Comparison of ENCODE assay signal across 34 cellular contexts in genomic region chr13:24827799-24828198, GRCh38.
"Had no signal": no experiment of that assay in that cellular context is flagged by ENCODE, and none has a peak within 500 bp of the region (broad histone marks: within the 10 kb centered on the region; RNA-seq: fewer than 3 reads in every experiment).

No MANE protein-coding gene starts in this region.

- H3K9me3 ChIP-seq: gastrocnemius medialis, pancreas, psoas muscle, sigmoid colon, upper lobe of right lung had no signal

- DNase-seq: activated CD4-positive, alpha-beta memory T cell treated with anti-CD3 and anti-CD28 coated beads for 36 hours; activated CD4-positive, alpha-beta T cell treated with anti-CD3 and anti-CD28 coated beads, Interleukin-2, amount 10 ng/mL, durations not matched to agents 24 days and 14 days; activated CD4-positive, CD25-positive, alpha-beta regulatory T cell treated with anti-CD3 and anti-CD28 coated beads, Interleukin-2, amount 50 U/mL, for 72 hours; activated CD8-positive, alpha-beta memory T cell treated with anti-CD3 and anti-CD28 coated beads, Interleukin-2, amount 50 U/mL, for 4 hours; activated gamma-delta T cell; activated naive CD4-positive, alpha-beta T cell treated with anti-CD3 and anti-CD28 coated beads, Interleukin-2, amount 10 ng/mL, durations not matched to agents 7 days and 5 days; activated naive CD8-positive, alpha-beta T cell treated with anti-CD3 and anti-CD28 coated beads, Interleukin-2, amount 10 ng/mL, durations not matched to agents 7 days and 5 days; activated T-cell treated with anti-CD3 and anti-CD28 coated beads, Interleukin-2, amount 50 U/mL, for 24 hours; amygdala; gastrocnemius medialis; head of caudate nucleus; hippocampal formation; kidney; left colon; midbrain; naive thymus-derived CD4-positive, alpha-beta T cell; nucleus accumbens; pancreas; psoas muscle; sigmoid colon; stimulated activated CD4-positive, alpha-beta T cell treated with anti-CD3 and anti-CD28 coated beads, Interleukin-1b, Interleukin-23, amount 100 ng/mL, for 48 hours; stimulated activated CD4-positive, alpha-beta T cell treated with anti-CD3 and anti-CD28 coated beads, Interleukin-4, amount 100 ng/mL, for 4 hours; stimulated activated CD8-positive, alpha-beta memory T cell treated with anti-CD3 and anti-CD28 coated beads, Interleukin-4, amount 100 ng/mL, for 48 hours; stimulated activated naive CD8-positive, alpha-beta T cell treated with anti-CD3 and anti-CD28 coated beads, Interleukin-15, amount 100 ng/mL, for 72 hours; substantia nigra; T-helper 17 cell; T1000; upper lobe of right lung had no signal

- H3K4me3 Mint-ChIP-seq: activated CD4-positive, alpha-beta memory T cell treated with anti-CD3 and anti-CD28 coated beads for 36 hours; activated CD4-positive, alpha-beta T cell treated with anti-CD3 and anti-CD28 coated beads, Interleukin-2, amount 10 ng/mL, durations not matched to agents 24 days and 14 days; activated naive CD4-positive, alpha-beta T cell treated with anti-CD3 and anti-CD28 coated beads, Interleukin-2, amount 10 ng/mL, durations not matched to agents 7 days and 5 days; activated naive CD8-positive, alpha-beta T cell treated with anti-CD3 and anti-CD28 coated beads, Interleukin-2, amount 10 ng/mL, durations not matched to agents 7 days and 5 days; activated T-cell treated with anti-CD3 and anti-CD28 coated beads, Interleukin-2, amount 50 U/mL, for 24 hours; central memory CD8-positive, alpha-beta T cell; dendritic cell treated with granulocyte-macrophage colony-stimulating factor and Interleukin-4, amounts not matched to agents 40 ng/mL and 50 ng/mL, for 4 days; memory B cell; naive thymus-derived CD4-positive, alpha-beta T cell; neural crest cell; stimulated activated memory B cell treated with anti-CD40 and anti-IgM and Interleukin-4, amounts not matched to agents 10 μg/mL and 1 μg/mL and 100 μg/mL, for 72 hours; stimulated activated naive CD8-positive, alpha-beta T cell treated with anti-CD3 and anti-CD28 coated beads, Interleukin-15, amount 100 ng/mL, for 72 hours; T-helper 17 cell had no signal

- H3K27ac Mint-ChIP-seq: activated CD4-positive, alpha-beta memory T cell treated with anti-CD3 and anti-CD28 coated beads for 36 hours; activated CD4-positive, alpha-beta T cell treated with anti-CD3 and anti-CD28 coated beads, Interleukin-2, amount 10 ng/mL, durations not matched to agents 24 days and 14 days; activated naive CD4-positive, alpha-beta T cell treated with anti-CD3 and anti-CD28 coated beads, Interleukin-2, amount 10 ng/mL, durations not matched to agents 7 days and 5 days; activated naive CD8-positive, alpha-beta T cell treated with anti-CD3 and anti-CD28 coated beads, Interleukin-2, amount 10 ng/mL, durations not matched to agents 7 days and 5 days; activated T-cell treated with anti-CD3 and anti-CD28 coated beads, Interleukin-2, amount 50 U/mL, for 24 hours; dendritic cell treated with granulocyte-macrophage colony-stimulating factor and Interleukin-4, amounts not matched to agents 40 ng/mL and 50 ng/mL, for 4 days; memory B cell; naive thymus-derived CD4-positive, alpha-beta T cell; stimulated activated memory B cell treated with anti-CD40 and anti-IgM and Interleukin-4, amounts not matched to agents 10 μg/mL and 1 μg/mL and 100 μg/mL, for 72 hours; stimulated activated naive CD8-positive, alpha-beta T cell treated with anti-CD3 and anti-CD28 coated beads, Interleukin-15, amount 100 ng/mL, for 72 hours; T-helper 17 cell had no signal

- ATAC-seq: gastrocnemius medialis; left colon; naive thymus-derived CD4-positive, alpha-beta T cell; pancreas; psoas muscle; stimulated activated memory B cell treated with anti-CD40 and anti-IgM and Interleukin-4, amounts not matched to agents 10 μg/mL and 1 μg/mL and 100 μg/mL, for 72 hours; stimulated activated naive CD8-positive, alpha-beta T cell treated with anti-CD3 and anti-CD28 coated beads, Interleukin-15, amount 100 ng/mL, for 72 hours; T-helper 17 cell; upper lobe of right lung had no signal

- H3K4me3 ChIP-seq: gastrocnemius medialis, pancreas, psoas muscle, sigmoid colon, smooth muscle cell, upper lobe of right lung had no signal

- H3K36me3 ChIP-seq: gastrocnemius medialis, pancreas, sigmoid colon, upper lobe of right lung had no signal

- H3K4me2 ChIP-seq: smooth muscle cell had no signal

- H3K4me1 ChIP-seq: gastrocnemius medialis, pancreas, psoas muscle, sigmoid colon, upper lobe of right lung had no signal

- H3K36me3 Mint-ChIP-seq: activated CD4-positive, alpha-beta memory T cell treated with anti-CD3 and anti-CD28 coated beads for 36 hours; activated naive CD4-positive, alpha-beta T cell treated with anti-CD3 and anti-CD28 coated beads, Interleukin-2, amount 10 ng/mL, durations not matched to agents 7 days and 5 days; activated naive CD8-positive, alpha-beta T cell treated with anti-CD3 and anti-CD28 coated beads, Interleukin-2, amount 10 ng/mL, durations not matched to agents 7 days and 5 days; memory B cell; naive thymus-derived CD4-positive, alpha-beta T cell; stimulated activated memory B cell treated with anti-CD40 and anti-IgM and Interleukin-4, amounts not matched to agents 10 μg/mL and 1 μg/mL and 100 μg/mL, for 72 hours had no signal

- H3K27ac ChIP-seq: gastrocnemius medialis, pancreas, psoas muscle, sigmoid colon, upper lobe of right lung had no signal

- H3K27me3 Mint-ChIP-seq: dendritic cell treated with granulocyte-macrophage colony-stimulating factor and Interleukin-4, amounts not matched to agents 40 ng/mL and 50 ng/mL, for 4 days had no signal

- H3K9me3 Mint-ChIP-seq: activated CD4-positive, alpha-beta memory T cell treated with anti-CD3 and anti-CD28 coated beads for 36 hours; activated CD4-positive, alpha-beta T cell treated with anti-CD3 and anti-CD28 coated beads, Interleukin-2, amount 10 ng/mL, durations not matched to agents 24 days and 14 days; activated naive CD4-positive, alpha-beta T cell treated with anti-CD3 and anti-CD28 coated beads, Interleukin-2, amount 10 ng/mL, durations not matched to agents 7 days and 5 days; activated naive CD8-positive, alpha-beta T cell treated with anti-CD3 and anti-CD28 coated beads, Interleukin-2, amount 10 ng/mL, durations not matched to agents 7 days and 5 days; activated T-cell treated with anti-CD3 and anti-CD28 coated beads, Interleukin-2, amount 50 U/mL, for 24 hours; central memory CD8-positive, alpha-beta T cell; dendritic cell treated with granulocyte-macrophage colony-stimulating factor and Interleukin-4, amounts not matched to agents 40 ng/mL and 50 ng/mL, for 4 days; memory B cell; naive thymus-derived CD4-positive, alpha-beta T cell; neural crest cell; stimulated activated memory B cell treated with anti-CD40 and anti-IgM and Interleukin-4, amounts not matched to agents 10 μg/mL and 1 μg/mL and 100 μg/mL, for 72 hours; stimulated activated naive CD8-positive, alpha-beta T cell treated with anti-CD3 and anti-CD28 coated beads, Interleukin-15, amount 100 ng/mL, for 72 hours had no signal

- H3K4me1 Mint-ChIP-seq: activated CD4-positive, alpha-beta T cell treated with anti-CD3 and anti-CD28 coated beads, Interleukin-2, amount 10 ng/mL, durations not matched to agents 24 days and 14 days; activated naive CD4-positive, alpha-beta T cell treated with anti-CD3 and anti-CD28 coated beads, Interleukin-2, amount 10 ng/mL, durations not matched to agents 7 days and 5 days; activated naive CD8-positive, alpha-beta T cell treated with anti-CD3 and anti-CD28 coated beads, Interleukin-2, amount 10 ng/mL, durations not matched to agents 7 days and 5 days; central memory CD8-positive, alpha-beta T cell; naive thymus-derived CD4-positive, alpha-beta T cell; neural crest cell; stimulated activated naive CD8-positive, alpha-beta T cell treated with anti-CD3 and anti-CD28 coated beads, Interleukin-15, amount 100 ng/mL, for 72 hours; T-helper 17 cell had no signal

- H3K27me3 ChIP-seq: gastrocnemius medialis, sigmoid colon had no signal
